ENCODE assay signal across 17 cellular contexts in the genomic region with DNA sequence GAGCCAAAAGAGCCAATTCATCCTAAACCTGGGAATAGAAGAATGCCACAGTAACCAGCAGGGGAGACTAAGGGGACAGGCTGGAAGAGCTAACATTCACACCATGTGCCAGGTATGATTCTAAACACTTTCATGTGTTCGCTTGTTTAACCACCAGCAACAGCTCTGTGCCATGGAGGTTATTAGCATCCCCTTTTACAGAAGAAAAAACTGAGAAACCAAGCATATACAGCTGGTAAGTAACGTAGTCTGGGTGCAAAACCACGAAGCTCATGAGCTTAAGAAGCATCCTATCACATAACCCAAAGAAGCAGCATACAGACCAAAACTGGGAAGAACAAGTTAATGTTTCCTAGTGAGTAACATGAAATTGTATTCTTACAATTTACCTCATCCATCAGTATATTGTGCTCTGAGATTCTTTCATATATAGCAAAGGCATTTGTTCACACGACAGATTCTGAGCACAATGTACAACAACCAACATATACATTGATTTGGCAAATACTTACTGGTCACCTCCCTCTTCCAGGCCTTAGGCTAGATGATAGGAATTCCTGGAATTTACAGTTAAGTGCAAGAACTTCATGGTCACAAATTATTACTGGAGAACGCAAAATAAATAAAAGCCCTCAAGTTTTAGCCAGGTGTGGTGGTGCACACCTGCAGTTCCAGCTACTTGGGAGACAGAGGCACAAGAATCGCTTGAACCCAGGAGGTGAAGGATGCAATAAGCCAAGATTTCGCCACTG.
"Had no signal": no experiment of that assay in that cellular context is flagged by ENCODE, and none has a peak within 500 bp of the region (broad histone marks: within the 10 kb centered on the region; RNA-seq: fewer than 3 reads in every experiment).

No MANE protein-coding gene starts in this region.

- ATAC-seq: activated naive CD8-positive, alpha-beta T cell treated with anti-CD3 and anti-CD28 coated beads, Interleukin-2, amount 50 U/mL, for 24 hours; stimulated activated naive B cell treated with anti-CD40 and anti-IgM and Interleukin-4, amounts not matched to agents 10 μg/mL and 1 μg/mL and 100 μg/mL, for 72 hours had no signal

- H3K27me3 Mint-ChIP-seq: activated naive CD8-positive, alpha-beta T cell treated with anti-CD3 and anti-CD28 coated beads, Interleukin-2, amount 50 U/mL, for 24 hours; stimulated activated naive B cell treated with anti-CD40 and anti-IgM and Interleukin-4, amounts not matched to agents 10 μg/mL and 1 μg/mL and 100 μg/mL, for 72 hours had no signal

- H3K4me1 ChIP-seq: breast epithelium had no signal

- H3K4me3 Mint-ChIP-seq: activated naive CD8-positive, alpha-beta T cell treated with anti-CD3 and anti-CD28 coated beads, Interleukin-2, amount 50 U/mL, for 24 hours; dendritic cell treated with granulocyte-macrophage colony-stimulating factor and Interleukin-4, amounts not matched to agents 40 ng/mL and 50 ng/mL, for 4 days; stimulated activated naive B cell treated with anti-CD40 and anti-IgM and Interleukin-4, amounts not matched to agents 10 μg/mL and 1 μg/mL and 100 μg/mL, for 72 hours had no signal

- H3K27me3 ChIP-seq: ascending aorta, breast epithelium, tibial artery had no signal

- H3K27ac ChIP-seq: ascending aorta, breast epithelium, epithelial cell of prostate, parathyroid adenoma, tibial artery had no signal

- H3K79me2 ChIP-seq: parathyroid adenoma had no signal

- H3K9ac ChIP-seq: parathyroid adenoma had no signal

- H3K9me3 ChIP-seq: ascending aorta, breast epithelium, tibial artery had no signal

- H3K4me3 ChIP-seq: ascending aorta, breast epithelium, tibial artery had no signal

- DNase-seq: activated CD4-positive, alpha-beta T cell treated with anti-CD3 and anti-CD28 coated beads, Interleukin-2, amount 50 U/mL, for 1 hour; activated CD8-positive, alpha-beta memory T cell treated with anti-CD3 and anti-CD28 coated beads for 24 hours; activated naive CD4-positive, alpha-beta T cell; activated naive CD8-positive, alpha-beta T cell treated with anti-CD3 and anti-CD28 coated beads, Interleukin-2, amount 50 U/mL, for 24 hours; effector memory CD4-positive, alpha-beta T cell; foreskin melanocyte; midbrain; retina; stimulated activated CD4-positive, alpha-beta T cell treated with anti-CD3 and anti-CD28 coated beads, Interleukin-2, amount 100 ng/mL, for 48 hours; stimulated activated naive B cell treated with anti-CD40 and anti-IgM and Interleukin-4, amounts not matched to agents 10 μg/mL and 1 μg/mL and 100 μg/mL, for 72 hours; tibial artery had no signal

- H3K9me3 Mint-ChIP-seq: activated naive CD8-positive, alpha-beta T cell treated with anti-CD3 and anti-CD28 coated beads, Interleukin-2, amount 50 U/mL, for 24 hours; activated T-helper 1 cell treated with anti-CD3 and anti-CD28 coated beads, Interleukin-12 subunit alpha, Interleukin-12 subunit beta, Interleukin-2, Interleukin-4 antibody, amounts not matched to agents 30 ng/mL and 10 ng/mL and 1 ng/mL, durations not matched to agents 14 hours and 24 hours and 36 hours; dendritic cell treated with granulocyte-macrophage colony-stimulating factor and Interleukin-4, amounts not matched to agents 40 ng/mL and 50 ng/mL, for 4 days; stimulated activated naive B cell treated with anti-CD40 and anti-IgM and Interleukin-4, amounts not matched to agents 10 μg/mL and 1 μg/mL and 100 μg/mL, for 72 hours had no signal

- H2AFZ ChIP-seq: parathyroid adenoma had no signal

- H3K36me3 Mint-ChIP-seq: stimulated activated naive B cell treated with anti-CD40 and anti-IgM and Interleukin-4, amounts not matched to agents 10 μg/mL and 1 μg/mL and 100 μg/mL, for 72 hours had no signal

- H3K36me3 ChIP-seq: ascending aorta, breast epithelium, tibial artery had no signal

- H3K27ac Mint-ChIP-seq: activated naive CD8-positive, alpha-beta T cell treated with anti-CD3 and anti-CD28 coated beads, Interleukin-2, amount 50 U/mL, for 24 hours; activated T-helper 1 cell treated with anti-CD3 and anti-CD28 coated beads, Interleukin-12 subunit alpha, Interleukin-12 subunit beta, Interleukin-2, Interleukin-4 antibody, amounts not matched to agents 30 ng/mL and 10 ng/mL and 1 ng/mL, durations not matched to agents 14 hours and 24 hours and 36 hours; dendritic cell treated with granulocyte-macrophage colony-stimulating factor and Interleukin-4, amounts not matched to agents 40 ng/mL and 50 ng/mL, for 4 days; stimulated activated naive B cell treated with anti-CD40 and anti-IgM and Interleukin-4, amounts not matched to agents 10 μg/mL and 1 μg/mL and 100 μg/mL, for 72 hours had no signal
